38 cellular contexts compared by ENCODE assay signal in genomic region chr6:119832411-119832810, GRCh38.
"Had no signal": no experiment of that assay in that cellular context is flagged by ENCODE, and none has a peak within 500 bp of the region (broad histone marks: within the 10 kb centered on the region; RNA-seq: fewer than 3 reads in every experiment).

No MANE protein-coding gene starts in this region.

- H3K27ac Mint-ChIP-seq: activated CD4-positive, alpha-beta memory T cell treated with anti-CD3 and anti-CD28 coated beads, Interleukin-2, amount 10 ng/mL, durations not matched to agents 7 days and 5 days; activated CD4-positive, alpha-beta T cell treated with anti-CD3 and anti-CD28 coated beads for 36 hours; activated CD4-positive, alpha-beta T cell treated with anti-CD3 and anti-CD28 coated beads, Interleukin-2, amount 10 ng/mL, durations not matched to agents 7 days and 5 days; activated CD8-positive, alpha-beta memory T cell treated with anti-CD3 and anti-CD28 coated beads, Interleukin-2, amount 10 ng/mL, durations not matched to agents 7 days and 5 days; activated CD8-positive, alpha-beta T cell treated with anti-CD3 and anti-CD28 coated beads, Interleukin-2, amount 10 ng/mL, durations not matched to agents 7 days and 5 days; activated naive CD4-positive, alpha-beta T cell treated with anti-CD3 and anti-CD28 coated beads, Interleukin-2, amount 10 ng/mL, durations not matched to agents 7 days and 5 days; activated naive CD4-positive, alpha-beta T cell treated with anti-CD3 and anti-CD28 coated beads, Interleukin-2, amount 50 U/mL, for 24 hours; activated naive CD8-positive, alpha-beta T cell; activated naive CD8-positive, alpha-beta T cell treated with anti-CD3 and anti-CD28 coated beads, Interleukin-2, amount 10 ng/mL, durations not matched to agents 7 days and 5 days; activated naive CD8-positive, alpha-beta T cell treated with anti-CD3 and anti-CD28 coated beads, Interleukin-2, amount 50 U/mL, for 24 hours; activated T-cell treated with anti-CD3 and anti-CD28 coated beads, Interleukin-2, amount 50 U/mL, for 24 hours; activated T-helper 2 cell treated with anti-CD3 and anti-CD28 coated beads, Interferon-gamma antibody, Interleukin-2, Interleukin-4, amounts not matched to agents 10 μg/mL and 5 μg/mL and 100 μg/mL, durations not matched to agents 14 hours and 24 hours and 36 hours; brain; T-cell; T-helper 2 cell treated with Interferon-gamma antibody and Interleukin-4, amounts not matched to agents 5 μg/mL and 100 μg/mL, for 36 hours; WTC11 had no signal

- H3K4me1 Mint-ChIP-seq: activated CD4-positive, alpha-beta memory T cell treated with anti-CD3 and anti-CD28 coated beads, Interleukin-2, amount 10 ng/mL, durations not matched to agents 7 days and 5 days; activated CD4-positive, alpha-beta T cell treated with anti-CD3 and anti-CD28 coated beads for 36 hours; activated CD4-positive, alpha-beta T cell treated with anti-CD3 and anti-CD28 coated beads, Interleukin-2, amount 10 ng/mL, durations not matched to agents 7 days and 5 days; activated CD8-positive, alpha-beta memory T cell treated with anti-CD3 and anti-CD28 coated beads, Interleukin-2, amount 10 ng/mL, durations not matched to agents 7 days and 5 days; activated naive CD4-positive, alpha-beta T cell treated with anti-CD3 and anti-CD28 coated beads, Interleukin-2, amount 10 ng/mL, durations not matched to agents 7 days and 5 days; activated naive CD4-positive, alpha-beta T cell treated with anti-CD3 and anti-CD28 coated beads, Interleukin-2, amount 50 U/mL, for 24 hours; activated naive CD8-positive, alpha-beta T cell treated with anti-CD3 and anti-CD28 coated beads, Interleukin-2, amount 10 ng/mL, durations not matched to agents 7 days and 5 days; activated naive CD8-positive, alpha-beta T cell treated with anti-CD3 and anti-CD28 coated beads, Interleukin-2, amount 50 U/mL, for 24 hours; central memory CD8-positive, alpha-beta T cell; T-cell had no signal

- ATAC-seq: activated CD4-positive, alpha-beta T cell treated with anti-CD3 and anti-CD28 coated beads for 36 hours; activated CD4-positive, CD25-positive, alpha-beta regulatory T cell treated with anti-CD3 and anti-CD28 coated beads, Interleukin-2, amount 50 U/mL, for 24 hours; activated CD8-positive, alpha-beta memory T cell treated with anti-CD3 and anti-CD28 coated beads, Interleukin-2, amount 10 ng/mL, durations not matched to agents 7 days and 5 days; activated CD8-positive, alpha-beta T cell treated with anti-CD3 and anti-CD28 coated beads, Interleukin-2, amount 10 ng/mL, durations not matched to agents 7 days and 5 days; activated naive CD8-positive, alpha-beta T cell treated with anti-CD3 and anti-CD28 coated beads, Interleukin-2, amount 50 U/mL, for 24 hours; T-cell; WTC11 had no signal

- H3K27me3 ChIP-seq: ascending aorta, cardiac muscle cell had no signal

- DNase-seq: activated CD4-positive, alpha-beta memory T cell treated with anti-CD3 and anti-CD28 coated beads, Interleukin-2, amount 10 ng/mL, durations not matched to agents 7 days and 5 days; activated CD4-positive, alpha-beta T cell treated with anti-CD3 and anti-CD28 coated beads for 1 hour; activated CD4-positive, alpha-beta T cell treated with anti-CD3 and anti-CD28 coated beads for 36 hours; activated CD4-positive, alpha-beta T cell treated with anti-CD3 and anti-CD28 coated beads for 48 hours; activated CD4-positive, alpha-beta T cell treated with anti-CD3 and anti-CD28 coated beads, Interleukin-2, amount 10 ng/mL, durations not matched to agents 7 days and 5 days; activated CD4-positive, alpha-beta T cell treated with anti-CD3 and anti-CD28 coated beads, Interleukin-2, amount 50 U/mL, for 48 hours; activated CD4-positive, CD25-positive, alpha-beta regulatory T cell; activated CD8-positive, alpha-beta memory T cell treated with anti-CD3 and anti-CD28 coated beads for 24 hours; activated CD8-positive, alpha-beta memory T cell treated with anti-CD3 and anti-CD28 coated beads, Interleukin-2, amount 10 ng/mL, durations not matched to agents 7 days and 5 days; activated CD8-positive, alpha-beta memory T cell treated with anti-CD3 and anti-CD28 coated beads, Interleukin-2, amount 50 U/mL, for 48 hours; activated CD8-positive, alpha-beta T cell treated with anti-CD3 and anti-CD28 coated beads, Interleukin-2, amount 10 ng/mL, durations not matched to agents 7 days and 5 days; activated effector memory CD4-positive, alpha-beta T cell treated with Interleukin-2 at 50 U/mL for 16 hours; activated gamma-delta T cell; activated naive CD4-positive, alpha-beta T cell treated with anti-CD3 and anti-CD28 coated beads, Interleukin-2, amount 10 ng/mL, durations not matched to agents 7 days and 5 days; activated naive CD4-positive, alpha-beta T cell treated with Interleukin-2 at 50 U/mL for 16 hours; activated naive CD8-positive, alpha-beta T cell treated with anti-CD3 and anti-CD28 coated beads, Interleukin-2, amount 10 ng/mL, durations not matched to agents 7 days and 5 days; activated naive CD8-positive, alpha-beta T cell treated with anti-CD3 and anti-CD28 coated beads, Interleukin-2, amount 50 U/mL, for 24 hours; activated T-cell treated with anti-CD3 and anti-CD28 coated beads, Interleukin-2, amount 50 U/mL, for 24 hours; activated T-cell treated with anti-CD3 and anti-CD28 coated beads, Interleukin-2, amount 50 U/mL, for 48 hours; amygdala; anterior cingulate cortex; caudate nucleus; cerebellar nuclear complex; T-cell; T-helper 2 cell; T-helper 9 cell; WERI-Rb-1 had no signal

- H3K4me3 ChIP-seq: ascending aorta, cardiac muscle cell had no signal

- H3K36me3 ChIP-seq: ascending aorta, cardiac muscle cell, WERI-Rb-1 had no signal

- H3K9me3 ChIP-seq: ascending aorta had no signal

- FAIRE-seq: TTC549 had no signal

- H3K36me3 Mint-ChIP-seq: activated CD8-positive, alpha-beta memory T cell treated with anti-CD3 and anti-CD28 coated beads, Interleukin-2, amount 10 ng/mL, durations not matched to agents 7 days and 5 days; activated naive CD4-positive, alpha-beta T cell treated with anti-CD3 and anti-CD28 coated beads, Interleukin-2, amount 10 ng/mL, durations not matched to agents 7 days and 5 days; activated naive CD4-positive, alpha-beta T cell treated with anti-CD3 and anti-CD28 coated beads, Interleukin-2, amount 50 U/mL, for 24 hours; activated naive CD8-positive, alpha-beta T cell; activated naive CD8-positive, alpha-beta T cell treated with anti-CD3 and anti-CD28 coated beads, Interleukin-2, amount 10 ng/mL, durations not matched to agents 7 days and 5 days; brain; T-cell; WTC11 had no signal

- H3K4me1 ChIP-seq: ascending aorta had no signal

- H3K9me3 Mint-ChIP-seq: activated CD4-positive, alpha-beta memory T cell treated with anti-CD3 and anti-CD28 coated beads, Interleukin-2, amount 10 ng/mL, durations not matched to agents 7 days and 5 days; activated CD4-positive, alpha-beta T cell treated with anti-CD3 and anti-CD28 coated beads, Interleukin-2, amount 10 ng/mL, durations not matched to agents 7 days and 5 days; activated naive CD4-positive, alpha-beta T cell treated with anti-CD3 and anti-CD28 coated beads, Interleukin-2, amount 10 ng/mL, durations not matched to agents 7 days and 5 days; activated naive CD4-positive, alpha-beta T cell treated with anti-CD3 and anti-CD28 coated beads, Interleukin-2, amount 50 U/mL, for 24 hours; activated naive CD8-positive, alpha-beta T cell treated with anti-CD3 and anti-CD28 coated beads, Interleukin-2, amount 10 ng/mL, durations not matched to agents 7 days and 5 days; activated naive CD8-positive, alpha-beta T cell treated with anti-CD3 and anti-CD28 coated beads, Interleukin-2, amount 50 U/mL, for 24 hours; activated T-cell treated with anti-CD3 and anti-CD28 coated beads, Interleukin-2, amount 50 U/mL, for 24 hours; activated T-helper 2 cell treated with anti-CD3 and anti-CD28 coated beads, Interferon-gamma antibody, Interleukin-2, Interleukin-4, amounts not matched to agents 10 μg/mL and 5 μg/mL and 100 μg/mL, durations not matched to agents 14 hours and 24 hours and 36 hours; central memory CD8-positive, alpha-beta T cell; T-helper 2 cell treated with Interferon-gamma antibody and Interleukin-4, amounts not matched to agents 5 μg/mL and 100 μg/mL, for 36 hours had no signal

- H3K4me3 Mint-ChIP-seq: activated CD4-positive, alpha-beta memory T cell treated with anti-CD3 and anti-CD28 coated beads, Interleukin-2, amount 10 ng/mL, durations not matched to agents 7 days and 5 days; activated CD4-positive, alpha-beta T cell treated with anti-CD3 and anti-CD28 coated beads for 36 hours; activated CD4-positive, alpha-beta T cell treated with anti-CD3 and anti-CD28 coated beads, Interleukin-2, amount 10 ng/mL, durations not matched to agents 7 days and 5 days; activated CD8-positive, alpha-beta memory T cell treated with anti-CD3 and anti-CD28 coated beads, Interleukin-2, amount 10 ng/mL, durations not matched to agents 7 days and 5 days; activated CD8-positive, alpha-beta T cell treated with anti-CD3 and anti-CD28 coated beads, Interleukin-2, amount 10 ng/mL, durations not matched to agents 7 days and 5 days; activated naive CD4-positive, alpha-beta T cell treated with anti-CD3 and anti-CD28 coated beads, Interleukin-2, amount 10 ng/mL, durations not matched to agents 7 days and 5 days; activated naive CD4-positive, alpha-beta T cell treated with anti-CD3 and anti-CD28 coated beads, Interleukin-2, amount 50 U/mL, for 24 hours; activated naive CD8-positive, alpha-beta T cell; activated naive CD8-positive, alpha-beta T cell treated with anti-CD3 and anti-CD28 coated beads, Interleukin-2, amount 10 ng/mL, durations not matched to agents 7 days and 5 days; activated naive CD8-positive, alpha-beta T cell treated with anti-CD3 and anti-CD28 coated beads, Interleukin-2, amount 50 U/mL, for 24 hours; activated T-cell treated with anti-CD3 and anti-CD28 coated beads, Interleukin-2, amount 50 U/mL, for 24 hours; brain; central memory CD8-positive, alpha-beta T cell; T-cell; T-helper 2 cell treated with Interferon-gamma antibody and Interleukin-4, amounts not matched to agents 5 μg/mL and 100 μg/mL, for 36 hours; WTC11 had no signal

- H3K27me3 Mint-ChIP-seq: activated naive CD4-positive, alpha-beta T cell treated with anti-CD3 and anti-CD28 coated beads, Interleukin-2, amount 10 ng/mL, durations not matched to agents 7 days and 5 days had no signal

- H3K27ac ChIP-seq: ascending aorta, cardiac muscle cell, WERI-Rb-1 had no signal
